1 cellular context compared by ENCODE assay signal in genomic region chr10:63703113-63703670, GRCh38.
TF ChIP-seq lines count a peak whose summit lies in the region.

No MANE protein-coding gene starts in this region.

TF ChIP-seq in K562, 482 proteins besides CTCF, POLR2A, EP300 and RAD21 (continued from another document and continues in another):
- no peak for TF ChIP-seq NR2C2 (CRISPR knock-in tag; IDR thresholded peaks at IDR 0.05)
- TF ChIP-seq NR2C2 (tag; IDR thresholded peaks at IDR 0.05): peak; percentile 40
- TF ChIP-seq SP2 (IDR thresholded peaks at IDR 0.05; ENCODE audit: extremely low read depth, low read depth, low read length, poor library complexity, severe bottlenecking): no peak
- TF ChIP-seq, protein P1, sequence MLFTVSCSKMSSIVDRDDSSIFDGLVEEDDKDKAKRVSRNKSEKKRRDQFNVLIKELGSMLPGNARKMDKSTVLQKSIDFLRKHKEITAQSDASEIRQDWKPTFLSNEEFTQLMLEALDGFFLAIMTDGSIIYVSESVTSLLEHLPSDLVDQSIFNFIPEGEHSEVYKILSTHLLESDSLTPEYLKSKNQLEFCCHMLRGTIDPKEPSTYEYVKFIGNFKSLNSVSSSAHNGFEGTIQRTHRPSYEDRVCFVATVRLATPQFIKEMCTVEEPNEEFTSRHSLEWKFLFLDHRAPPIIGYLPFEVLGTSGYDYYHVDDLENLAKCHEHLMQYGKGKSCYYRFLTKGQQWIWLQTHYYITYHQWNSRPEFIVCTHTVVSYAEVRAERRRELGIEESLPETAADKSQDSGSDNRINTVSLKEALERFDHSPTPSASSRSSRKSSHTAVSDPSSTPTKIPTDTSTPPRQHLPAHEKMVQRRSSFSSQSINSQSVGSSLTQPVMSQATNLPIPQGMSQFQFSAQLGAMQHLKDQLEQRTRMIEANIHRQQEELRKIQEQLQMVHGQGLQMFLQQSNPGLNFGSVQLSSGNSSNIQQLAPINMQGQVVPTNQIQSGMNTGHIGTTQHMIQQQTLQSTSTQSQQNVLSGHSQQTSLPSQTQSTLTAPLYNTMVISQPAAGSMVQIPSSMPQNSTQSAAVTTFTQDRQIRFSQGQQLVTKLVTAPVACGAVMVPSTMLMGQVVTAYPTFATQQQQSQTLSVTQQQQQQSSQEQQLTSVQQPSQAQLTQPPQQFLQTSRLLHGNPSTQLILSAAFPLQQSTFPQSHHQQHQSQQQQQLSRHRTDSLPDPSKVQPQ (CRISPR knock-in tag; IDR thresholded peaks at IDR 0.05; ENCODE audit: borderline replicate concordance): no peak
- no peak for TF ChIP-seq BRD4 (IDR thresholded peaks at IDR 0.05)
- TF ChIP-seq, protein P2, sequence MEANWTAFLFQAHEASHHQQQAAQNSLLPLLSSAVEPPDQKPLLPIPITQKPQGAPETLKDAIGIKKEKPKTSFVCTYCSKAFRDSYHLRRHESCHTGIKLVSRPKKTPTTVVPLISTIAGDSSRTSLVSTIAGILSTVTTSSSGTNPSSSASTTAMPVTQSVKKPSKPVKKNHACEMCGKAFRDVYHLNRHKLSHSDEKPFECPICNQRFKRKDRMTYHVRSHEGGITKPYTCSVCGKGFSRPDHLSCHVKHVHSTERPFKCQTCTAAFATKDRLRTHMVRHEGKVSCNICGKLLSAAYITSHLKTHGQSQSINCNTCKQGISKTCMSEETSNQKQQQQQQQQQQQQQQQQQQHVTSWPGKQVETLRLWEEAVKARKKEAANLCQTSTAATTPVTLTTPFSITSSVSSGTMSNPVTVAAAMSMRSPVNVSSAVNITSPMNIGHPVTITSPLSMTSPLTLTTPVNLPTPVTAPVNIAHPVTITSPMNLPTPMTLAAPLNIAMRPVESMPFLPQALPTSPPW (CRISPR knock-in tag; IDR thresholded peaks at IDR 0.05): 0 out of 2 replicates have a peak, but pooled peaks have one; percentile 25
- no peak for TF ChIP-seq ZBTB26 (CRISPR knock-in tag; IDR thresholded peaks at IDR 0.05)
- TF ChIP-seq SIX5 (IDR thresholded peaks at IDR 0.05; ENCODE audit: borderline replicate concordance in 1 of 2, insufficient read depth in 1 of 2, low read depth in 1 of 2, low read length in 2 of 2): no peak
- no peak; the same call in 1 of the 2 replicates for TF ChIP-seq NR2C1 (IDR thresholded peaks at IDR 0.05)
- TF ChIP-seq NR2C1 (tag; IDR thresholded peaks at IDR 0.05): peak; percentile 57; the same call in 1 of the 2 replicates
- TF ChIP-seq GATA2 (CRISPR knock-in tag; IDR thresholded peaks at IDR 0.05): no peak
- TF ChIP-seq DPF2 (IDR thresholded peaks at IDR 0.05): peak; percentile 31; the same call in 1 of the 2 replicates
- TF ChIP-seq, protein P3, sequence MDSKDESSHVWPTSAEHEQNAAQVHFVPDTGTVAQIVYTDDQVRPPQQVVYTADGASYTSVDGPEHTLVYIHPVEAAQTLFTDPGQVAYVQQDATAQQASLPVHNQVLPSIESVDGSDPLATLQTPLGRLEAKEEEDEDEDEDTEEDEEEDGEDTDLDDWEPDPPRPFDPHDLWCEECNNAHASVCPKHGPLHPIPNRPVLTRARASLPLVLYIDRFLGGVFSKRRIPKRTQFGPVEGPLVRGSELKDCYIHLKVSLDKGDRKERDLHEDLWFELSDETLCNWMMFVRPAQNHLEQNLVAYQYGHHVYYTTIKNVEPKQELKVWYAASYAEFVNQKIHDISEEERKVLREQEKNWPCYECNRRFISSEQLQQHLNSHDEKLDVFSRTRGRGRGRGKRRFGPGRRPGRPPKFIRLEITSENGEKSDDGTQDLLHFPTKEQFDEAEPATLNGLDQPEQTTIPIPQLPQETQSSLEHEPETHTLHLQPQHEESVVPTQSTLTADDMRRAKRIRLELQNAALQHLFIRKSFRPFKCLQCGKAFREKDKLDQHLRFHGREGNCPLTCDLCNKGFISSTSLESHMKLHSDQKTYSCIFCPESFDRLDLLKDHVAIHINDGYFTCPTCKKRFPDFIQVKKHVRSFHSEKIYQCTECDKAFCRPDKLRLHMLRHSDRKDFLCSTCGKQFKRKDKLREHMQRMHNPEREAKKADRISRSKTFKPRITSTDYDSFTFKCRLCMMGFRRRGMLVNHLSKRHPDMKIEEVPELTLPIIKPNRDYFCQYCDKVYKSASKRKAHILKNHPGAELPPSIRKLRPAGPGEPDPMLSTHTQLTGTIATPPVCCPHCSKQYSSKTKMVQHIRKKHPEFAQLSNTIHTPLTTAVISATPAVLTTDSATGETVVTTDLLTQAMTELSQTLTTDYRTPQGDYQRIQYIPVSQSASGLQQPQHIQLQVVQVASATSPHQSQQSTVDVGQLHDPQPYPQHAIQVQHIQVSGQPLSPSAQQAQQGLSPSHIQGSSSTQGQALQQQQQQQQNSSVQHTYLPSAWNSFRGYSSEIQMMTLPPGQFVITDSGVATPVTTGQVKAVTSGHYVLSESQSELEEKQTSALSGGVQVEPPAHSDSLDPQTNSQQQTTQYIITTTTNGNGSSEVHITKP (IDR thresholded peaks at IDR 0.05; ENCODE audit: partially characterized antibody): peak; percentile 8
- TF ChIP-seq CBX8 (IDR thresholded peaks at IDR 0.05; ENCODE audit: borderline replicate concordance, extremely low read depth, low read depth, low read length, poor library complexity, severe bottlenecking): no peak
- TF ChIP-seq, protein P4, sequence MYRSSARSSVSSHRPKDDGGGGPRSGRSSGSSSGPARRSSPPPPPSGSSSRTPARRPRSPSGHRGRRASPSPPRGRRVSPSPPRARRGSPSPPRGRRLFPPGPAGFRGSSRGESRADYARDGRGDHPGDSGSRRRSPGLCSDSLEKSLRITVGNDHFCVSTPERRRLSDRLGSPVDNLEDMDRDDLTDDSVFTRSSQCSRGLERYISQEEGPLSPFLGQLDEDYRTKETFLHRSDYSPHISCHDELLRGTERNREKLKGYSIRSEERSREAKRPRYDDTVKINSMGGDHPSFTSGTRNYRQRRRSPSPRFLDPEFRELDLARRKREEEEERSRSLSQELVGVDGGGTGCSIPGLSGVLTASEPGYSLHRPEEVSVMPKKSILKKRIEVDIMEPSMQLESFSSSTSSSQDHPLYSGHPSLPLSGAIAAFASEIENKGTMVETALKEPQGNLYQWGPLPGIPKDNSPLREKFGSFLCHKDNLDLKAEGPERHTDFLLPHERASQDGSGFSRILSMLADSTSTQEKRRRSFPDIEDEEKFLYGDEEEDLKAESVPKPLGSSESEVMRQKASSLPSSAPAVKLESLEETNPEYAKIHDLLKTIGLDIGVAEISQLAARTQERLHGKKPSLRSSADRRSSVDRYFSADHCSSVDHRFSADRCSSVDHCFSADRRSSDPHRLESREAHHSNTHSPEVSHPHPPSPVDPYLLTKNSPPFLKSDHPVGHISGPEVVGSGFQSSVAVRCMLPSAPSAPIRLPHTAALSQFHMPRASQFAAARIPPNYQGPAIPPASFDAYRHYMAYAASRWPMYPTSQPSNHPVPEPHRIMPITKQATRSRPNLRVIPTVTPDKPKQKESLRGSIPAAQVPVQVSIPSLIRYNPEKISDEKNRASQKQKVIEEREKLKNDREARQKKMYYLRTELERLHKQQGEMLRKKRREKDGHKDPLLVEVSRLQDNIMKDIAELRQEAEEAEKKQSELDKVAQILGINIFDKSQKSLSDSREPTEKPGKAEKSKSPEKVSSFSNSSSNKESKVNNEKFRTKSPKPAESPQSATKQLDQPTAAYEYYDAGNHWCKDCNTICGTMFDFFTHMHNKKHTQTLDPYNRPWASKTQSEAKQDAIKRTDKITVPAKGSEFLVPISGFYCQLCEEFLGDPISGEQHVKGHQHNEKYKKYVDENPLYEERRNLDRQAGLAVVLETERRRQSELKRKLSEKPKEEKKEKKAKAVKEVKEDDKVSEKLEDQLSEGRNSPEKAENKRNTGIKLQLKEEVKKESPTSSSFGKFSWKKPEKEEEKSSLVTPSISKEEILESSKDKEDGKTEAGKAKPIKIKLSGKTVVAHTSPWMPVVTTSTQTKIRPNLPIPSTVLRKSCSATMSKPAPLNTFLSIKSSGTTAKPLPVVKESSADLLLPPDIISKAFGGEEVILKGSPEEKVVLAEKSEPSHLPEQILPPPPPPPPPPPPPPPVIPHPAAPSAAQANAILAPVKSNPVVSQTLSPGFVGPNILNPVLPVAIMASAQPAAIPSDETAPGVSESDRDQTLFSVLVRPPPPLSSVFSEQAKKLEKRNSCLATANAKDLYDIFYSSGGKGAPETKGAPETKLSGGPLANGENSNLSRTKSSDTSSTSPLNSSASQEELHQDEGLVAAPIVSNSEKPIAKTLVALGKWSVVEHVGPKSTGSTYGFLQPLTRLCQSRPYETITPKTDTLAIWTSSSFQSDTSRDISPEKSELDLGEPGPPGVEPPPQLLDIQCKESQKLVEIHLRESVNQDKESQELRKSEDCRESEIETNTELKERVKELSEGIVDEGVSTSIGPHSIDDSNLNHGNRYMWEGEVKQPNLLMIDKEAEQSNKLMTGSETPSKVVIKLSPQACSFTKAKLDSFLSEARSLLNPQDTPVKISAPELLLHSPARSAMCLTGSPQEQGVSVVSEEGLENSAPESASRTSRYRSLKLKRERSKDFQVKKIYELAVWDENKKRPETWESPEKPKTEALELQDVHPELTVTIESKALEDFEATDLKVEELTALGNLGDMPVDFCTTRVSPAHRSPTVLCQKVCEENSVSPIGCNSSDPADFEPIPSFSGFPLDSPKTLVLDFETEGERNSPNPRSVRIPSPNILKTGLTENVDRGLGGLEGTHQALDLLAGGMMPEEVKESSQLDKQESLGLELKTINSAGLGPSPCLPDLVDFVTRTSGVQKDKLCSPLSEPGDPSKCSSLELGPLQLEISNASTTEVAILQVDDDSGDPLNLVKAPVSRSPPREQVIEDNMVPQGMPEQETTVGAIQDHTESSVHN (IDR thresholded peaks at IDR 0.05; ENCODE audit: borderline replicate concordance in 1 of 2, low read depth in 1 of 2): peak in 1 of 2 experiments; percentile 48; a peak in 1 of 4 replicates
- peak; percentile 59 for TF ChIP-seq POLR2H (tag; IDR thresholded peaks at IDR 0.05; ENCODE audit: low read depth)
- peak; percentile 63 for TF ChIP-seq MYC (IDR thresholded peaks at IDR 0.05; ENCODE audit: low read depth, low read length)
- no peak; the same call in 1 of the 2 replicates for TF ChIP-seq MYC (CRISPR knock-in tag; IDR thresholded peaks at IDR 0.05; ENCODE audit: borderline replicate concordance, low read depth)
- no peak for TF ChIP-seq TCF3 (CRISPR knock-in tag; IDR thresholded peaks at IDR 0.05)
- TF ChIP-seq ZNF77 (CRISPR knock-in tag; IDR thresholded peaks at IDR 0.05): no peak
- TF ChIP-seq HIVEP1 (CRISPR knock-in tag; IDR thresholded peaks at IDR 0.05): no peak
- peak; percentile 93 for TF ChIP-seq HMBOX1 (IDR thresholded peaks at IDR 0.05)
- TF ChIP-seq RNF2 (IDR thresholded peaks at IDR 0.05): peak; percentile 29; the same call in 1 of the 2 replicates
- peak; percentile 59 for TF ChIP-seq FOSL1 (tag; conservative IDR thresholded peaks at IDR 0.05)
- TF ChIP-seq JUN (IDR thresholded peaks at IDR 0.05; ENCODE audit: borderline replicate concordance, low read depth, low read length): peak; percentile 82
- no peak for TF ChIP-seq JUN (CRISPR knock-in tag; IDR thresholded peaks at IDR 0.05; ENCODE audit: borderline replicate concordance)
- TF ChIP-seq NBN (IDR thresholded peaks at IDR 0.05; ENCODE audit: low read depth): peak; percentile 70; the same call in 1 of the 2 replicates
- no peak for TF ChIP-seq HDAC6 (IDR thresholded peaks at IDR 0.05; ENCODE audit: low read depth, low read length)
- TF ChIP-seq L3MBTL2 (IDR thresholded peaks at IDR 0.05): peak; percentile 80
- no peak; a peak in 1 of 4 replicates for TF ChIP-seq TBL1XR1 (IDR thresholded peaks at IDR 0.05; ENCODE audit: low read length in 2 of 2)
- TF ChIP-seq RCOR1 (IDR thresholded peaks at IDR 0.05; ENCODE audit: borderline replicate concordance in 1 of 2, low read depth in 2 of 2, low read length in 2 of 2): peak in 1 of 2 experiments; percentile 71; a peak in 1 of 4 replicates
- TF ChIP-seq SMAD4 (CRISPR knock-in tag; conservative IDR thresholded peaks at IDR 0.05): peak; percentile 85
- peak; percentile 39; the same call in 1 of the 2 replicates for TF ChIP-seq ELF2 (CRISPR knock-in tag; IDR thresholded peaks at IDR 0.05)
- TF ChIP-seq CHAMP1 (IDR thresholded peaks at IDR 0.05): 0 out of 2 replicates have a peak, but pooled peaks have one; percentile 59
- peak; percentile 99 for TF ChIP-seq ZSCAN32 (CRISPR knock-in tag; IDR thresholded peaks at IDR 0.05)
- TF ChIP-seq EP400 (IDR thresholded peaks at IDR 0.05): peak; percentile 76
- TF ChIP-seq TCF7L2 (IDR thresholded peaks at IDR 0.05; ENCODE audit: low read depth, low read length): 0 out of 2 replicates have a peak, but pooled peaks have one; percentile 61
- 0 out of 2 replicates have a peak, but pooled peaks have one; percentile 32 for TF ChIP-seq SMAD3 (CRISPR knock-in tag; conservative IDR thresholded peaks at IDR 0.05)
- TF ChIP-seq ELF1 (tag; IDR thresholded peaks at IDR 0.05): peak; percentile 59
- peak; percentile 36; the same call in 1 of the 2 replicates for TF ChIP-seq CC2D1A (IDR thresholded peaks at IDR 0.05)
